17 cellular contexts compared by ENCODE assay signal in the genomic region with DNA sequence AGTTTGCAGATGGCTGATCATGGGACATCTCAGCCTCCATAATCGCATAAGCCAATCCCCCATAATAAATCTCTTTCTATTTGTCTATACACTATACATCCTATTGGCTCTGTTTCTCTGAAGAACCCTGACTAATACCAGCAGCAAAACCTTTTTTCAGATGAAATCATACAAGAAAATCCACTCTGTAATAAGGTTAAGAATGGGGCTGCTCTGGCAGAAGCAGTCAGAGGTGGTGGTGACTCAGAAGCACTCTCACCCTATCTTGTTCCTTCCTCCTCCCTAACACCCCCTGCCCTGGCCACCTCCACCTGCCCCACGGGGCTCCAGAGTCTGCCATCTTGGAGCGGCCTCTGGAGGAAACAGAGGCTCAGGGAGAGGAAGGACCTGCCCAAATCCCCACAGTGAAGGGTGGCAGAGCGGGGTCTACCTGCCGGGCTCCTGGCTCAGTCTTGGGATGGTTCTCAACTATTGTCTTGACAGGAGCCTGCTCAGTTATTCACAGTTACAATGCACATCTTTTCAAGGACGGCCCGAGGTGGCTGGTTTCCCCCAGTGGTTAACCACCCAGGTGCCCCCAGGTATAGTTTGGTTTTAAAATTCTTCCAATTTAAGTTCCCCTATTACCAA.
DNase-seq lines count a peak whose midpoint lies in the region; ATAC-seq and TF ChIP-seq lines count a peak whose summit lies in the region.
"Had no signal": no experiment of that assay in that cellular context is flagged by ENCODE, and none has a peak within 500 bp of the region (broad histone marks: within the 10 kb centered on the region; RNA-seq: fewer than 3 reads in every experiment).

No MANE protein-coding gene starts in this region.

- H3K4me3 Mint-ChIP-seq in activated T-cell treated with anti-CD3 and anti-CD28 coated beads, Interleukin-2, amount 50 U/mL, for 72 hours: no peak overlapping the region
- H3K4me3 Mint-ChIP-seq: B cell; CD14-positive monocyte; CD8-positive, alpha-beta T cell; H9 had no signal

- peak; percentile 47 to 80 for ATAC-seq in activated T-cell treated with anti-CD3 and anti-CD28 coated beads, Interleukin-2, amount 50 U/mL, for 72 hours (replicated peaks in 1 of 2)
- ATAC-seq in foreskin keratinocyte: peak; percentile 68
- no peak for ATAC-seq in sciatic nerve
- ATAC-seq: CD8-positive, alpha-beta T cell; HepG2 had no signal

- H3K27ac Mint-ChIP-seq in activated T-cell treated with anti-CD3 and anti-CD28 coated beads, Interleukin-2, amount 50 U/mL, for 72 hours: no peak overlapping the region
- H3K27ac Mint-ChIP-seq: B cell; CD14-positive monocyte; CD8-positive, alpha-beta T cell; H9 had no signal

- no peaks in the 10 kb centered on the region for H3K4me1 Mint-ChIP-seq in activated T-cell treated with anti-CD3 and anti-CD28 coated beads, Interleukin-2, amount 50 U/mL, for 72 hours (ENCODE audit: low read depth)
- H3K4me1 Mint-ChIP-seq: B cell, CD14-positive monocyte had no signal

- H3K27ac ChIP-seq in foreskin keratinocyte: no peak overlapping the region

- DNase-seq in activated T-cell treated with anti-CD3 and anti-CD28 coated beads, Interleukin-2, amount 50 U/mL, for 72 hours: no peak
- no peak for DNase-seq in activated T-cell treated with anti-CD3 and anti-CD28 coated beads for 4 hours
- no peak for DNase-seq in foreskin keratinocyte
- peak; percentile 37 for DNase-seq in sciatic nerve (ENCODE audit: low spot score)
- no peak for DNase-seq in HK-2 (ENCODE audit: unreplicated experiment)
- no peak for DNase-seq in UCSD-AML1 (lab: John Stamatoyannopoulos, UW; ENCODE audit: unreplicated experiment)
- DNase-seq in HPDE6-E6E7 (ENCODE audit: extremely low spot score): no peak
- DNase-seq: CD8-positive, alpha-beta T cell; COR-L47; DMS153; DND-41; GDM1; GOT3; H9 had no signal

- H3K27me3 Mint-ChIP-seq in activated T-cell treated with anti-CD3 and anti-CD28 coated beads, Interleukin-2, amount 50 U/mL, for 72 hours (ENCODE audit: low read depth): peaks cover 25% of the 10 kb centered on the region

- TF ChIP-seq CTCF in foreskin keratinocyte (conservative IDR thresholded peaks at IDR 0.05): no peak

- peaks cover 3 to 5% of the 10 kb centered on the region in 2 donors for H3K36me3 Mint-ChIP-seq in activated T-cell treated with anti-CD3 and anti-CD28 coated beads, Interleukin-2, amount 50 U/mL, for 72 hours (ENCODE audit: insufficient read depth in 2 of 2)
- H3K36me3 Mint-ChIP-seq: CD14-positive monocyte; CD8-positive, alpha-beta T cell had no signal

- peaks cover 15% of the 10 kb centered on the region for H3K27me3 ChIP-seq in foreskin keratinocyte

- H3K9me3 Mint-ChIP-seq in activated T-cell treated with anti-CD3 and anti-CD28 coated beads, Interleukin-2, amount 50 U/mL, for 72 hours: peaks cover 4 to 5% of the 10 kb centered on the region in 2 donors

- no peaks in the 10 kb centered on the region for H3K4me1 ChIP-seq in foreskin keratinocyte

- intact Hi-C loops in sciatic nerve (cut with DNase I): no loop called here
